In genomic region chr7:25179771-25180591, GRCh38 we compare ENCODE assay signal across 1 cellular context.
TF ChIP-seq lines count a peak whose summit lies in the region.

No MANE protein-coding gene starts in this region.

TF ChIP-seq in HepG2, 621 proteins besides CTCF, POLR2A, EP300 and RAD21 (continued from another document and continues in another):
- TF ChIP-seq ZBTB40 (IDR thresholded peaks at IDR 0.05) (no peak), ZBTB40 (CRISPR knock-in tag; IDR thresholded peaks at IDR 0.05) (no peak), TGIF2 (CRISPR knock-in tag; IDR thresholded peaks at IDR 0.05) (no peak), LCORL (IDR thresholded peaks at IDR 0.05) (no peak), LCORL (CRISPR knock-in tag; IDR thresholded peaks at IDR 0.05) (no peak), NFYC (CRISPR knock-in tag; IDR thresholded peaks at IDR 0.05) (no peak), ZNF44 (CRISPR knock-in tag; IDR thresholded peaks at IDR 0.05) (no peak), HMG20A (CRISPR knock-in tag; IDR thresholded peaks at IDR 0.05; ENCODE audit: borderline replicate concordance) (no peak), ATF5 (CRISPR knock-in tag; IDR thresholded peaks at IDR 0.05; ENCODE audit: low read depth) (no peak), USF2 (IDR thresholded peaks at IDR 0.05; ENCODE audit: low read depth, low read length) (no peak), USF2 (CRISPR knock-in tag; IDR thresholded peaks at IDR 0.05; ENCODE audit: borderline replicate concordance) (no peak), EEA1 (CRISPR knock-in tag; IDR thresholded peaks at IDR 0.05; ENCODE audit: borderline replicate concordance) (no peak), ZNF761 (CRISPR knock-in tag; conservative IDR thresholded peaks at IDR 0.05) (no peak), ZHX1 (CRISPR knock-in tag; IDR thresholded peaks at IDR 0.05; ENCODE audit: low read depth) (no peak), MLX (CRISPR knock-in tag; IDR thresholded peaks at IDR 0.05) (no peak), SRSF1 (optimal IDR thresholded peaks at IDR 0.05; ENCODE audit: low read depth, low read length) (no peak), ZNF770 (CRISPR knock-in tag; IDR thresholded peaks at IDR 0.05) (no peak), SAP130 (CRISPR knock-in tag; IDR thresholded peaks at IDR 0.05; ENCODE audit: low read depth) (peak; percentile 38), TCF7 (IDR thresholded peaks at IDR 0.05; ENCODE audit: low read depth) (no peak), U2AF2 (IDR thresholded peaks at IDR 0.05; ENCODE audit: low read depth, low read length) (no peak), HDAC2 (CRISPR knock-in tag; IDR thresholded peaks at IDR 0.05) (no peak), HNRNPLL (IDR thresholded peaks at IDR 0.05; ENCODE audit: low read depth, low read length, poor library complexity, severe bottlenecking) (peak; percentile 18), PCBP1 (IDR thresholded peaks at IDR 0.05; ENCODE audit: borderline replicate concordance, low read depth, low read length) (no peak), HOXA3 (CRISPR knock-in tag; IDR thresholded peaks at IDR 0.05) (peak; percentile 31; the same call in 1 of the 2 replicates), ZNF512 (CRISPR knock-in tag; IDR thresholded peaks at IDR 0.05) (no peak), ZNF766 (CRISPR knock-in tag; IDR thresholded peaks at IDR 0.05; ENCODE audit: borderline replicate concordance) (no peak), RFX3 (CRISPR knock-in tag; IDR thresholded peaks at IDR 0.05) (no peak), ATF1 (CRISPR knock-in tag; IDR thresholded peaks at IDR 0.05) (no peak), MED8 (CRISPR knock-in tag; IDR thresholded peaks at IDR 0.05; ENCODE audit: insufficient replicate concordance) (no peak), LBX2 (CRISPR knock-in tag; IDR thresholded peaks at IDR 0.05; ENCODE audit: borderline replicate concordance) (no peak), SRF (IDR thresholded peaks at IDR 0.05; ENCODE audit: low read depth, low read length) (no peak), AGO2 (optimal IDR thresholded peaks at IDR 0.05; ENCODE audit: low read depth, low read length) (no peak), ZMYM2 (CRISPR knock-in tag; IDR thresholded peaks at IDR 0.05) (0 out of 2 replicates have a peak, but pooled peaks have one; percentile 32), ZNF782 (CRISPR knock-in tag; IDR thresholded peaks at IDR 0.05; ENCODE audit: borderline replicate concordance) (no peak; the same call in 1 of the 2 replicates), TFDP2 (CRISPR knock-in tag; IDR thresholded peaks at IDR 0.05) (no peak), ZNF615 (CRISPR knock-in tag; IDR thresholded peaks at IDR 0.05; ENCODE audit: borderline replicate concordance) (no peak)
